Comparison of ENCODE assay signal across 15 cellular contexts in genomic region chr17:3030096-3030495, GRCh38. TPM values are rescaled to one million over a fixed set of nuclear protein-coding genes. Genes with fewer than 3 reads are reported as not detected.
A peak's percentile ranks its signal among the peaks of the same experiment; 100 is the strongest.
DNase-seq lines count a peak whose midpoint lies in the region; ATAC-seq and TF ChIP-seq lines count a peak whose summit lies in the region.
"Had no signal": no experiment of that assay in that cellular context is flagged by ENCODE, and none has a peak within 500 bp of the region (broad histone marks: within the 10 kb centered on the region; RNA-seq: fewer than 3 reads in every experiment).

No MANE protein-coding gene starts in this region.

- no peak overlapping the region for H3K4me3 Mint-ChIP-seq in HFFc6
- H3K4me3 Mint-ChIP-seq: activated CD4-positive, alpha-beta memory T cell treated with anti-CD3 and anti-CD28 coated beads, Interleukin-2, amount 10 ng/mL, durations not matched to agents 7 days and 5 days; immature natural killer cell; neural crest cell had no signal

- H3K27ac ChIP-seq in RWPE2 (ENCODE audit: poor library complexity, severe bottlenecking) (peak overlapping the region; percentile 38), skeletal muscle tissue (ENCODE audit: low read depth, low read length) (peak overlapping the region; percentile 54)
- H3K27ac ChIP-seq: thoracic aorta had no signal

- H3K36me3 Mint-ChIP-seq in HFFc6 (ENCODE audit: low read depth): peaks cover 5% of the 10 kb centered on the region; the same call in 1 of the 2 replicates

- no peak for TF ChIP-seq CTCF in HFFc6 (IDR thresholded peaks at IDR 0.05)
- no peak for TF ChIP-seq CTCF in RWPE2 (IDR thresholded peaks at IDR 0.05; ENCODE audit: poor library complexity, severe bottlenecking)
- TF ChIP-seq CTCF in fibroblast of mammary gland (conservative IDR thresholded peaks at IDR 0.05; ENCODE audit: control insufficient read depth, insufficient read depth, low read depth, low read length): no peak

- ATAC-seq in RWPE2 (ENCODE audit: low read depth) (peak; percentile 48; the same call in 1 of the 3 replicates), HG03457 (IDR thresholded peaks at IDR 0.05; ENCODE audit: unreplicated experiment) (no peak)
- ATAC-seq: K562 had no signal

- peaks cover 2% of the 10 kb centered on the region; the same call in 1 of the 2 replicates for H3K27me3 Mint-ChIP-seq in HFFc6 (ENCODE audit: insufficient read depth)
- H3K27me3 Mint-ChIP-seq: activated CD4-positive, alpha-beta memory T cell treated with anti-CD3 and anti-CD28 coated beads, Interleukin-2, amount 10 ng/mL, durations not matched to agents 7 days and 5 days had no signal

- H3K36me3 ChIP-seq in RWPE2 (ENCODE audit: low read depth): peaks cover 28% of the 10 kb centered on the region
- H3K36me3 ChIP-seq in skeletal muscle tissue (ENCODE audit: control insufficient read depth in 3 of 3, insufficient read depth in 3 of 3, low read length in 3 of 3): no peaks in the 10 kb centered on the region
- H3K36me3 ChIP-seq: thoracic aorta had no signal

- H3K4me1 ChIP-seq in RWPE2 (ENCODE audit: insufficient read depth, poor library complexity, severe bottlenecking) (peaks cover 10% of the 10 kb centered on the region), skeletal muscle tissue (ENCODE audit: control insufficient read depth in 3 of 3, insufficient read depth in 3 of 3, low read length in 3 of 3) (no peaks in the 10 kb centered on the region)

- H3K9ac ChIP-seq in skeletal muscle tissue (ENCODE audit: low read depth in 1 of 3, low read length in 3 of 3): no peak overlapping the region

- H3K27me3 ChIP-seq in RWPE2 (ENCODE audit: insufficient read depth, poor library complexity, severe bottlenecking) (no peaks in the 10 kb centered on the region), skeletal muscle tissue (ENCODE audit: control insufficient read depth in 3 of 3, insufficient read depth in 3 of 3, low read length in 3 of 3) (peaks cover 0 to 11% (median 3%) of the 10 kb centered on the region in 3 donors)

- peaks cover 14% of the 10 kb centered on the region; the same call in 1 of the 2 replicates for H3K4me1 Mint-ChIP-seq in HFFc6 (ENCODE audit: low read depth)
- H3K4me1 Mint-ChIP-seq: activated CD4-positive, alpha-beta memory T cell treated with anti-CD3 and anti-CD28 coated beads, Interleukin-2, amount 10 ng/mL, durations not matched to agents 7 days and 5 days; neural crest cell had no signal

- peak; percentile 58 for DNase-seq in HFFc6
- peak; percentile 22 for DNase-seq in RWPE2 (ENCODE audit: low spot score)
- peak; percentile 87 for DNase-seq in fibroblast of mammary gland (ENCODE audit: low read depth)
- DNase-seq in NCI-H1417 treated with DMSO at 0.1 percent for 48 hours (lab: John Stamatoyannopoulos, UW): no peak
- no peak for DNase-seq in T-helper 1 cell
- DNase-seq: activated CD4-positive, alpha-beta memory T cell treated with anti-CD3 and anti-CD28 coated beads, Interleukin-2, amount 10 ng/mL, durations not matched to agents 7 days and 5 days; activated naive CD4-positive, alpha-beta T cell treated with anti-CD3 and anti-CD28 coated beads, Interleukin-2, amount 50 U/mL, for 16 hours; DMS79 treated with DMSO at 0.1 percent for 48 hours; effector CD4-positive, alpha-beta T cell; immature natural killer cell had no signal

- H3K4me3 ChIP-seq in RWPE2 (ENCODE audit: severe bottlenecking): no peak overlapping the region
- no peak overlapping the region for H3K4me3 ChIP-seq in fibroblast of mammary gland (ENCODE audit: control insufficient read depth, low read depth, low read length)
- no peak overlapping the region for H3K4me3 ChIP-seq in skeletal muscle tissue (ENCODE audit: low read length in 3 of 3)
- H3K4me3 ChIP-seq: K562, thoracic aorta had no signal

- peak overlapping the region; percentile 73 for H3K27ac Mint-ChIP-seq in HFFc6
- H3K27ac Mint-ChIP-seq: activated CD4-positive, alpha-beta memory T cell treated with anti-CD3 and anti-CD28 coated beads, Interleukin-2, amount 10 ng/mL, durations not matched to agents 7 days and 5 days had no signal

- peaks cover 6% of the 10 kb centered on the region; the same call in 1 of the 2 replicates for H3K9me3 Mint-ChIP-seq in HFFc6
- H3K9me3 Mint-ChIP-seq: activated CD4-positive, alpha-beta memory T cell treated with anti-CD3 and anti-CD28 coated beads, Interleukin-2, amount 10 ng/mL, durations not matched to agents 7 days and 5 days; neural crest cell had no signal

- no peaks in the 10 kb centered on the region for H3K9me3 ChIP-seq in RWPE2 (ENCODE audit: severe bottlenecking)
- no peaks in the 10 kb centered on the region for H3K9me3 ChIP-seq in skeletal muscle tissue (ENCODE audit: control insufficient read depth in 3 of 3, low read length in 3 of 3)
- H3K9me3 ChIP-seq: thoracic aorta had no signal

RNA-seq across cellular contexts. Expression of gene OR1D5, which starts 33.3 kb away (rescaled TPM):
- not detected for total RNA-seq in HFFc6 (2021; fragmentation: NEBNext Ultra II Directional; extraction: Animal tissue kit (Norgen Biotek cat#: 25700))
- total RNA-seq in skeletal muscle tissue: not detected
- total RNA-seq: activated CD4-positive, alpha-beta memory T cell treated with anti-CD3 and anti-CD28 coated beads, Interleukin-2, amount 10 ng/mL, durations not matched to agents 7 days and 5 days; K562; neural crest cell; thoracic aorta had no signal

Comparison
In these comparisons a context has a peak if more than half of its experiments do, and no peak if none do; other contexts are left out.
1. DNase-seq: peak in HFFc6 (single experiment), RWPE2 (single experiment) and fibroblast of mammary gland (single experiment); none in NCI-H1417 treated with DMSO at 0.1 percent for 48 hours (single experiment) and T-helper 1 cell (0 of 5).